ENCODE assay signal across 10 cellular contexts in genomic region chr5:1468247-1468612, GRCh38. TPM values are rescaled to one million over a fixed set of nuclear protein-coding genes. Genes with fewer than 3 reads are reported as not detected.
A peak's percentile ranks its signal among the peaks of the same experiment; 100 is the strongest.
DNase-seq lines count a peak whose midpoint lies in the region; ATAC-seq and TF ChIP-seq lines count a peak whose summit lies in the region.
"Had no signal": no experiment of that assay in that cellular context is flagged by ENCODE, and none has a peak within 500 bp of the region (broad histone marks: within the 10 kb centered on the region; RNA-seq: fewer than 3 reads in every experiment).

No MANE protein-coding gene starts in this region.

- no peaks in the 10 kb centered on the region for H3K79me2 ChIP-seq in Loucy (ENCODE audit: insufficient read depth, low read length)
- H3K79me2 ChIP-seq in mesendoderm (ENCODE audit: control insufficient read depth, insufficient read depth, low read length) = no peaks in the 10 kb centered on the region

- DNase-seq in NCI-H1092 (lab: John Stamatoyannopoulos, UW) (peak; percentile 9), NCI-H1092 treated with DMSO at 0.1 percent for 48 hours (lab: John Stamatoyannopoulos, UW) (no peak), mesendoderm (peak; percentile 61), NCI-H1048 (lab: John Stamatoyannopoulos, UW) (no peak)
- DNase-seq in central memory CD8-positive, alpha-beta T cell (ENCODE audit: low spot score in 2 of 2) = no peak

- H3K4ac ChIP-seq in mesendoderm (ENCODE audit: low read depth, low read length) = no peak overlapping the region

- H3K18ac ChIP-seq in mesendoderm (ENCODE audit: low read length) = no peak overlapping the region

- no peak overlapping the region for H2AFZ ChIP-seq in Loucy (ENCODE audit: low read length)

- H2BK120ac ChIP-seq in mesendoderm (ENCODE audit: low read depth, low read length) = no peak overlapping the region

- no peak overlapping the region for H2AK5ac ChIP-seq in mesendoderm (ENCODE audit: low read length)

- H3K4me1 ChIP-seq in Loucy (ENCODE audit: insufficient read depth, low read length, poor library complexity, severe bottlenecking) (no peaks in the 10 kb centered on the region), mesendoderm (ENCODE audit: control insufficient read depth, low read depth, low read length) (no peaks in the 10 kb centered on the region)
- H3K4me1 ChIP-seq: SJSA1 had no signal

- H3K27ac Mint-ChIP-seq in central memory CD8-positive, alpha-beta T cell (ENCODE audit: low read depth) = peak overlapping the region; percentile 86

- no peak overlapping the region for H3K23ac ChIP-seq in mesendoderm (ENCODE audit: low read length)

- H3K27ac ChIP-seq in mesendoderm (ENCODE audit: low read depth, low read length) = no peak overlapping the region
- H3K27ac ChIP-seq: BLaER1, SJSA1 had no signal

- no peaks in the 10 kb centered on the region for H3K9me2 ChIP-seq in Loucy (replicated peaks; ENCODE audit: low read depth, low read length)

- no peak overlapping the region for H3K4me3 ChIP-seq in Loucy (ENCODE audit: low read length, poor library complexity, severe bottlenecking)
- no peak overlapping the region for H3K4me3 ChIP-seq in mesendoderm (ENCODE audit: low read length)
- H3K4me3 ChIP-seq: BLaER1, SJSA1 had no signal

- H2BK5ac ChIP-seq in mesendoderm (ENCODE audit: low read length) = no peak overlapping the region

- H3K4me2 ChIP-seq in Loucy (ENCODE audit: low read depth, low read length, poor library complexity, severe bottlenecking) = no peak overlapping the region
- H3K4me2 ChIP-seq in mesendoderm (ENCODE audit: low read length) = no peak overlapping the region
- H3K4me2 ChIP-seq: BLaER1 had no signal

- no peak overlapping the region for H3K9ac ChIP-seq in Loucy (ENCODE audit: low read depth, low read length, poor library complexity, severe bottlenecking)
- no peak overlapping the region for H3K9ac ChIP-seq in mesendoderm (ENCODE audit: low read length)
- H3K9ac ChIP-seq: BLaER1 had no signal

- H3K4me1 Mint-ChIP-seq in central memory CD8-positive, alpha-beta T cell = peaks cover 30% of the 10 kb centered on the region

- H2BK15ac ChIP-seq in mesendoderm (replicated peaks; ENCODE audit: low read depth) = no peak overlapping the region

- no peaks in the 10 kb centered on the region for H3K9me3 ChIP-seq in Loucy (ENCODE audit: insufficient read depth, low read depth, low read length)

- H3K4me3 Mint-ChIP-seq in central memory CD8-positive, alpha-beta T cell = no peak overlapping the region

- H3K56ac ChIP-seq in mesendoderm (ENCODE audit: low read length) = no peak overlapping the region

- no peak for ATAC-seq in central memory CD8-positive, alpha-beta T cell (replicated peaks; ENCODE audit: extremely low read depth, poor library complexity, severe bottlenecking)
- ATAC-seq in GM19351 (IDR thresholded peaks at IDR 0.05; ENCODE audit: unreplicated experiment) (no peak), HG02884 (IDR thresholded peaks at IDR 0.05; ENCODE audit: unreplicated experiment) (no peak)

- H3K27me3 Mint-ChIP-seq in central memory CD8-positive, alpha-beta T cell = no peaks in the 10 kb centered on the region

- no peaks in the 10 kb centered on the region for H3K79me1 ChIP-seq in mesendoderm (ENCODE audit: low read length)

- H3K36me3 ChIP-seq in Loucy (ENCODE audit: insufficient read depth, low read length) (peaks cover 24% of the 10 kb centered on the region; the same call in 1 of the 2 replicates), mesendoderm (ENCODE audit: control insufficient read depth, insufficient read depth, low read length) (peaks cover 14% of the 10 kb centered on the region)

- no peak overlapping the region for H4K5ac ChIP-seq in mesendoderm (ENCODE audit: low read length)

- WGBS in mesendoderm (ENCODE audit: extremely low coverage, insufficient coverage, low lambda C conversion rate) = no CpG with 5 or more reads among the region's 15 CpGs

- H4K20me1 ChIP-seq in Loucy (ENCODE audit: insufficient read depth, low read length, poor library complexity, severe bottlenecking) = no peaks in the 10 kb centered on the region
- H4K20me1 ChIP-seq: BLaER1 had no signal

- peak; percentile 87 for TF ChIP-seq CTCF in Loucy (conservative IDR thresholded peaks at IDR 0.05; ENCODE audit: low read length)

- peaks cover 5% of the 10 kb centered on the region for H3K9me3 Mint-ChIP-seq in central memory CD8-positive, alpha-beta T cell

- H4K8ac ChIP-seq in mesendoderm (ENCODE audit: low read depth, low read length) = no peak overlapping the region

- H3K36me3 Mint-ChIP-seq in central memory CD8-positive, alpha-beta T cell (ENCODE audit: insufficient read depth) = peaks cover 54% of the 10 kb centered on the region

- no peaks in the 10 kb centered on the region for H3F3A ChIP-seq in Loucy (ENCODE audit: low read depth)

- H3K27me3 ChIP-seq in Loucy (ENCODE audit: insufficient read depth, low read length, poor library complexity, severe bottlenecking) (no peaks in the 10 kb centered on the region), mesendoderm (ENCODE audit: insufficient read depth, low read length, poor library complexity) (no peaks in the 10 kb centered on the region)
- H3K27me3 ChIP-seq: BLaER1, SJSA1 had no signal

RNA-seq across cellular contexts. Expression of gene SLC6A3, which starts 23.0 kb away (rescaled TPM):
- polyA plus RNA-seq in mesendoderm (2013, experiment 1 of 2) = 0.15 TPM
- polyA plus RNA-seq in mesendoderm (2013, experiment 2 of 2) = 0.11 TPM

RNA-seq across cellular contexts. Expression of gene LPCAT1, which starts 55.5 kb away (rescaled TPM):
- 135 TPM for polyA plus RNA-seq in mesendoderm (2013, experiment 1 of 2)
- 132 TPM for polyA plus RNA-seq in mesendoderm (2013, experiment 2 of 2)

Comparison
In these comparisons a context has a peak if more than half of its experiments do, and no peak if none do; other contexts are left out.
1. DNase-seq: peak in NCI-H1092 (single experiment) and mesendoderm (single experiment); none in NCI-H1092 treated with DMSO at 0.1 percent for 48 hours (single experiment), central memory CD8-positive, alpha-beta T cell (0 of 2) and NCI-H1048 (single experiment).